1 cellular context compared by ENCODE assay signal in the genomic region with DNA sequence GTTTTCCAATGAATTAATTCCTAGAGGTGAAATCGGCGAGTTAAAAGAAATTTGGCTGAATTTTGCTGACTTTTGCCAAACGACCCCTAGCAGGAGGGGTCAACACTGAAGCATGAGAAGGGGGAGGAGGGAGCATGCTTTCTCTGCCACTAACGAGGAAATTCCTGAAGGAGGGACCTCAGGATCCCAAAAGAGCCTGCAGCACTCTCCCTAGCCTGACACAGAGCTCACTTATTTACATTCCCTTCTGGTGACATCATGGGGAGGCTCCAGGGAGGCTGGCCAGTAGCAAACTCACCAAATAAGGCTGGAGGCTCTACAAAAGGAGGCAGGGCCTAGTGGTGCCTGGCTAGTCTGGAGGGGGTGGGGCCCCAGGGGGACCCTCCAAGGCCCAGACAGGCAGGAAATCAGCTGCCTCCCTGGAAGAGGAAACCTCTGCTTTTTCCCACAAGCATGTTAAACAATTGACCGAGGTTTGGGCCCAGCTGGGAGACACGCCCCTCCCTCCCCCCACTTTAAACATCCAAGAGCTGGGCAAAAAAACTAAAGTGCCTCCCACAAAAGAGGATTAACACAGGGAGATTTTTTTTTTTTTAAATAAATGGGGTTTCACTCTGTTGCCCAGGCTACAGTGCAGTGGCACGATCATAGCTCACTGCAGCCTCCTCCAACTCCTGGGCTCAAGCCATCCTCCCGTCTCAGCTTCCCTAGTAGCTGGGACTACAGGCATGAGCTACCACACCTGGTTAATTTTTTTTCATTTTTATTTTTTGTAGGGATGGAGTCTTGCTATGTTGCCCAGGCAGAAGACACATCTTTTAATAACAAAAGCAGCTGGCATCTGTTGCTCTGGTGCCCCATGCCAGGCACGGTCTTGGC.
TF ChIP-seq lines count a peak whose summit lies in the region.

No MANE protein-coding gene starts in this region.

TF ChIP-seq in H1, 55 proteins besides CTCF, POLR2A, EP300 and RAD21:
- TF ChIP-seq MAFK (IDR thresholded peaks at IDR 0.05; ENCODE audit: low read depth, low read length): peak; percentile 60
- TF ChIP-seq SIN3A (conservative IDR thresholded peaks at IDR 0.05 in 1 of 2, IDR thresholded peaks at IDR 0.05 in 1 of 2; ENCODE audit: low read depth in 1 of 2, low read length in 2 of 2): peak in 1 of 2 experiments; percentile 89; a peak in 3 of 4 replicates
- TF ChIP-seq CHD2 (IDR thresholded peaks at IDR 0.05; ENCODE audit: low read length): no peak
- 0 out of 4 replicates have a peak, but pooled peaks of 1 of the 2 experiments have one; percentile 23 for TF ChIP-seq HDAC2 (IDR thresholded peaks at IDR 0.05; ENCODE audit: borderline replicate concordance in 1 of 2, low read depth in 2 of 2, low read length in 2 of 2)
- TF ChIP-seq ZNF274 (IDR thresholded peaks at IDR 0.05; ENCODE audit: borderline replicate concordance, extremely low read depth, low read length): no peak
- TF ChIP-seq GTF2F1 (IDR thresholded peaks at IDR 0.05; ENCODE audit: borderline replicate concordance, low read depth, low read length): no peak
- TF ChIP-seq SAP30 (IDR thresholded peaks at IDR 0.05; ENCODE audit: insufficient read depth, insufficient replicate concordance, low read length): peak; percentile 64
- TF ChIP-seq POLR2AphosphoS5 (IDR thresholded peaks at IDR 0.05; ENCODE audit: low read depth, low read length): no peak
- TF ChIP-seq, protein P1, sequence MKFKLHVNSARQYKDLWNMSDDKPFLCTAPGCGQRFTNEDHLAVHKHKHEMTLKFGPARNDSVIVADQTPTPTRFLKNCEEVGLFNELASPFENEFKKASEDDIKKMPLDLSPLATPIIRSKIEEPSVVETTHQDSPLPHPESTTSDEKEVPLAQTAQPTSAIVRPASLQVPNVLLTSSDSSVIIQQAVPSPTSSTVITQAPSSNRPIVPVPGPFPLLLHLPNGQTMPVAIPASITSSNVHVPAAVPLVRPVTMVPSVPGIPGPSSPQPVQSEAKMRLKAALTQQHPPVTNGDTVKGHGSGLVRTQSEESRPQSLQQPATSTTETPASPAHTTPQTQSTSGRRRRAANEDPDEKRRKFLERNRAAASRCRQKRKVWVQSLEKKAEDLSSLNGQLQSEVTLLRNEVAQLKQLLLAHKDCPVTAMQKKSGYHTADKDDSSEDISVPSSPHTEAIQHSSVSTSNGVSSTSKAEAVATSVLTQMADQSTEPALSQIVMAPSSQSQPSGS (IDR thresholded peaks at IDR 0.05; ENCODE audit: low read length): peak; percentile 100
- TF ChIP-seq, protein P2, sequence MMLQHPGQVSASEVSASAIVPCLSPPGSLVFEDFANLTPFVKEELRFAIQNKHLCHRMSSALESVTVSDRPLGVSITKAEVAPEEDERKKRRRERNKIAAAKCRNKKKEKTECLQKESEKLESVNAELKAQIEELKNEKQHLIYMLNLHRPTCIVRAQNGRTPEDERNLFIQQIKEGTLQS (IDR thresholded peaks at IDR 0.05; ENCODE audit: insufficient read depth, low read depth, low read length): peak; percentile 76; the same call in 1 of the 2 replicates
- peak; percentile 64; the same call in 1 of the 2 replicates for TF ChIP-seq CEBPB (IDR thresholded peaks at IDR 0.05; ENCODE audit: low read depth, low read length)
- TF ChIP-seq TAF1 (IDR thresholded peaks at IDR 0.05; ENCODE audit: low read depth, low read length): no peak; the same call in 1 of the 2 replicates
- no peak for TF ChIP-seq KDM4A (IDR thresholded peaks at IDR 0.05; ENCODE audit: low read depth, low read length, severe bottlenecking)
- peak; percentile 100 for TF ChIP-seq JUND (IDR thresholded peaks at IDR 0.05; ENCODE audit: low read length)
- TF ChIP-seq, protein P3, sequence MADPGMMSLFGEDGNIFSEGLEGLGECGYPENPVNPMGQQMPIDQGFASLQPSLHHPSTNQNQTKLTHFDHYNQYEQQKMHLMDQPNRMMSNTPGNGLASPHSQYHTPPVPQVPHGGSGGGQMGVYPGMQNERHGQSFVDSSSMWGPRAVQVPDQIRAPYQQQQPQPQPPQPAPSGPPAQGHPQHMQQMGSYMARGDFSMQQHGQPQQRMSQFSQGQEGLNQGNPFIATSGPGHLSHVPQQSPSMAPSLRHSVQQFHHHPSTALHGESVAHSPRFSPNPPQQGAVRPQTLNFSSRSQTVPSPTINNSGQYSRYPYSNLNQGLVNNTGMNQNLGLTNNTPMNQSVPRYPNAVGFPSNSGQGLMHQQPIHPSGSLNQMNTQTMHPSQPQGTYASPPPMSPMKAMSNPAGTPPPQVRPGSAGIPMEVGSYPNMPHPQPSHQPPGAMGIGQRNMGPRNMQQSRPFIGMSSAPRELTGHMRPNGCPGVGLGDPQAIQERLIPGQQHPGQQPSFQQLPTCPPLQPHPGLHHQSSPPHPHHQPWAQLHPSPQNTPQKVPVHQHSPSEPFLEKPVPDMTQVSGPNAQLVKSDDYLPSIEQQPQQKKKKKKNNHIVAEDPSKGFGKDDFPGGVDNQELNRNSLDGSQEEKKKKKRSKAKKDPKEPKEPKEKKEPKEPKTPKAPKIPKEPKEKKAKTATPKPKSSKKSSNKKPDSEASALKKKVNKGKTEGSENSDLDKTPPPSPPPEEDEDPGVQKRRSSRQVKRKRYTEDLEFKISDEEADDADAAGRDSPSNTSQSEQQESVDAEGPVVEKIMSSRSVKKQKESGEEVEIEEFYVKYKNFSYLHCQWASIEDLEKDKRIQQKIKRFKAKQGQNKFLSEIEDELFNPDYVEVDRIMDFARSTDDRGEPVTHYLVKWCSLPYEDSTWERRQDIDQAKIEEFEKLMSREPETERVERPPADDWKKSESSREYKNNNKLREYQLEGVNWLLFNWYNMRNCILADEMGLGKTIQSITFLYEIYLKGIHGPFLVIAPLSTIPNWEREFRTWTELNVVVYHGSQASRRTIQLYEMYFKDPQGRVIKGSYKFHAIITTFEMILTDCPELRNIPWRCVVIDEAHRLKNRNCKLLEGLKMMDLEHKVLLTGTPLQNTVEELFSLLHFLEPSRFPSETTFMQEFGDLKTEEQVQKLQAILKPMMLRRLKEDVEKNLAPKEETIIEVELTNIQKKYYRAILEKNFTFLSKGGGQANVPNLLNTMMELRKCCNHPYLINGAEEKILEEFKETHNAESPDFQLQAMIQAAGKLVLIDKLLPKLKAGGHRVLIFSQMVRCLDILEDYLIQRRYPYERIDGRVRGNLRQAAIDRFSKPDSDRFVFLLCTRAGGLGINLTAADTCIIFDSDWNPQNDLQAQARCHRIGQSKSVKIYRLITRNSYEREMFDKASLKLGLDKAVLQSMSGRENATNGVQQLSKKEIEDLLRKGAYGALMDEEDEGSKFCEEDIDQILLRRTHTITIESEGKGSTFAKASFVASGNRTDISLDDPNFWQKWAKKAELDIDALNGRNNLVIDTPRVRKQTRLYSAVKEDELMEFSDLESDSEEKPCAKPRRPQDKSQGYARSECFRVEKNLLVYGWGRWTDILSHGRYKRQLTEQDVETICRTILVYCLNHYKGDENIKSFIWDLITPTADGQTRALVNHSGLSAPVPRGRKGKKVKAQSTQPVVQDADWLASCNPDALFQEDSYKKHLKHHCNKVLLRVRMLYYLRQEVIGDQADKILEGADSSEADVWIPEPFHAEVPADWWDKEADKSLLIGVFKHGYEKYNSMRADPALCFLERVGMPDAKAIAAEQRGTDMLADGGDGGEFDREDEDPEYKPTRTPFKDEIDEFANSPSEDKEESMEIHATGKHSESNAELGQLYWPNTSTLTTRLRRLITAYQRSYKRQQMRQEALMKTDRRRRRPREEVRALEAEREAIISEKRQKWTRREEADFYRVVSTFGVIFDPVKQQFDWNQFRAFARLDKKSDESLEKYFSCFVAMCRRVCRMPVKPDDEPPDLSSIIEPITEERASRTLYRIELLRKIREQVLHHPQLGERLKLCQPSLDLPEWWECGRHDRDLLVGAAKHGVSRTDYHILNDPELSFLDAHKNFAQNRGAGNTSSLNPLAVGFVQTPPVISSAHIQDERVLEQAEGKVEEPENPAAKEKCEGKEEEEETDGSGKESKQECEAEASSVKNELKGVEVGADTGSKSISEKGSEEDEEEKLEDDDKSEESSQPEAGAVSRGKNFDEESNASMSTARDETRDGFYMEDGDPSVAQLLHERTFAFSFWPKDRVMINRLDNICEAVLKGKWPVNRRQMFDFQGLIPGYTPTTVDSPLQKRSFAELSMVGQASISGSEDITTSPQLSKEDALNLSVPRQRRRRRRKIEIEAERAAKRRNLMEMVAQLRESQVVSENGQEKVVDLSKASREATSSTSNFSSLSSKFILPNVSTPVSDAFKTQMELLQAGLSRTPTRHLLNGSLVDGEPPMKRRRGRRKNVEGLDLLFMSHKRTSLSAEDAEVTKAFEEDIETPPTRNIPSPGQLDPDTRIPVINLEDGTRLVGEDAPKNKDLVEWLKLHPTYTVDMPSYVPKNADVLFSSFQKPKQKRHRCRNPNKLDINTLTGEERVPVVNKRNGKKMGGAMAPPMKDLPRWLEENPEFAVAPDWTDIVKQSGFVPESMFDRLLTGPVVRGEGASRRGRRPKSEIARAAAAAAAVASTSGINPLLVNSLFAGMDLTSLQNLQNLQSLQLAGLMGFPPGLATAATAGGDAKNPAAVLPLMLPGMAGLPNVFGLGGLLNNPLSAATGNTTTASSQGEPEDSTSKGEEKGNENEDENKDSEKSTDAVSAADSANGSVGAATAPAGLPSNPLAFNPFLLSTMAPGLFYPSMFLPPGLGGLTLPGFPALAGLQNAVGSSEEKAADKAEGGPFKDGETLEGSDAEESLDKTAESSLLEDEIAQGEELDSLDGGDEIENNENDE (IDR thresholded peaks at IDR 0.05; ENCODE audit: insufficient replicate concordance, low read length): no peak
- peak; percentile 60 for TF ChIP-seq TBP (IDR thresholded peaks at IDR 0.05; ENCODE audit: low read depth, low read length)
- TF ChIP-seq PHF8 (conservative IDR thresholded peaks at IDR 0.05; ENCODE audit: low read depth, low read length): no peak
- TF ChIP-seq, protein P4, sequence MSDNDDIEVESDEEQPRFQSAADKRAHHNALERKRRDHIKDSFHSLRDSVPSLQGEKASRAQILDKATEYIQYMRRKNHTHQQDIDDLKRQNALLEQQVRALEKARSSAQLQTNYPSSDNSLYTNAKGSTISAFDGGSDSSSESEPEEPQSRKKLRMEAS (IDR thresholded peaks at IDR 0.05): peak; percentile 59; the same call in 1 of the 2 replicates
- peak; percentile 83 for TF ChIP-seq TEAD4 (IDR thresholded peaks at IDR 0.05; ENCODE audit: low read depth, low read length)
- TF ChIP-seq ASH2L (IDR thresholded peaks at IDR 0.05; ENCODE audit: low read length): peak; percentile 29
- TF ChIP-seq EGR1 (IDR thresholded peaks at IDR 0.05; ENCODE audit: borderline replicate concordance, low read depth, low read length): peak; percentile 73
- TF ChIP-seq JUN (IDR thresholded peaks at IDR 0.05; ENCODE audit: low read depth, low read length): peak; percentile 100
- TF ChIP-seq SUZ12 (IDR thresholded peaks at IDR 0.05; ENCODE audit: low read length): no peak
- TF ChIP-seq YY1 (IDR thresholded peaks at IDR 0.05; ENCODE audit: low read depth, low read length): no peak
- TF ChIP-seq SP1 (IDR thresholded peaks at IDR 0.05; ENCODE audit: low read depth, low read length): peak; percentile 89
- TF ChIP-seq CREB1 (IDR thresholded peaks at IDR 0.05): peak; percentile 79
- no peak for TF ChIP-seq POU5F1 (IDR thresholded peaks at IDR 0.05; ENCODE audit: low read depth, low read length)
- no peak for TF ChIP-seq KDM5A (IDR thresholded peaks at IDR 0.05; ENCODE audit: low read length)
- peak; percentile 99 for TF ChIP-seq SRF (IDR thresholded peaks at IDR 0.05; ENCODE audit: low read depth, low read length)
- TF ChIP-seq, protein P5, sequence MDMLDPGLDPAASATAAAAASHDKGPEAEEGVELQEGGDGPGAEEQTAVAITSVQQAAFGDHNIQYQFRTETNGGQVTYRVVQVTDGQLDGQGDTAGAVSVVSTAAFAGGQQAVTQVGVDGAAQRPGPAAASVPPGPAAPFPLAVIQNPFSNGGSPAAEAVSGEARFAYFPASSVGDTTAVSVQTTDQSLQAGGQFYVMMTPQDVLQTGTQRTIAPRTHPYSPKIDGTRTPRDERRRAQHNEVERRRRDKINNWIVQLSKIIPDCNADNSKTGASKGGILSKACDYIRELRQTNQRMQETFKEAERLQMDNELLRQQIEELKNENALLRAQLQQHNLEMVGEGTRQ (IDR thresholded peaks at IDR 0.05; ENCODE audit: low read length): 0 out of 2 replicates have a peak, but pooled peaks have one; percentile 9
